Comparison of ENCODE assay signal across 9 cellular contexts in genomic region chr10:80077869-80078447, GRCh38. TPM values are rescaled to one million over a fixed set of nuclear protein-coding genes. Genes with fewer than 3 reads are reported as not detected.
A peak's percentile ranks its signal among the peaks of the same experiment; 100 is the strongest.
DNase-seq lines count a peak whose midpoint lies in the region; ATAC-seq, FAIRE-seq and TF ChIP-seq lines count a peak whose summit lies in the region.
"Had no signal": no experiment of that assay in that cellular context is flagged by ENCODE, and none has a peak within 500 bp of the region (broad histone marks: within the 10 kb centered on the region; RNA-seq: fewer than 3 reads in every experiment).

No MANE protein-coding gene starts in this region.

- H3K27ac ChIP-seq in OCI-LY3 (ENCODE audit: low read length) (peak overlapping the region; percentile 72; the same call in 1 of the 2 replicates), endothelial cell of umbilical vein (ENCODE audit: insufficient read depth, low read depth, low read length) (no peak overlapping the region), pancreas (peak overlapping the region; percentile 89 to 96 (median 94))

- TF ChIP-seq CTCF in OCI-LY3 (IDR thresholded peaks at IDR 0.05; ENCODE audit: low read depth, low read length) = no peak
- TF ChIP-seq CTCF in endothelial cell of umbilical vein (IDR thresholded peaks at IDR 0.05; ENCODE audit: extremely low read depth in 1 of 2, insufficient read depth in 1 of 2, low read depth in 1 of 2, low read length in 2 of 2) = no peak
- TF ChIP-seq CTCF in pancreas (IDR thresholded peaks at IDR 0.05) = no peak

- peak overlapping the region; percentile 80 for H2AFZ ChIP-seq in OCI-LY3 (ENCODE audit: low read depth, low read length)
- H2AFZ ChIP-seq in endothelial cell of umbilical vein (ENCODE audit: low read depth, low read length) = peak overlapping the region; percentile 99

- intact Hi-C loops in endothelial cell of umbilical vein (cut with micrococcal nuclease) = loop anchor here (2.0 to 5.0 kb wide), 2 partner anchors 59 to 129 kb away; partner anchors contain the start of gene ANXA11
- intact Hi-C loops in pancreas (cut with DNase I) = no loop called here

- DNase-seq in endothelial cell of umbilical vein (ENCODE audit: low read depth, low spot score) = no peak
- DNase-seq in pancreas = no peak
- no peak for DNase-seq in UCSD-AML1 (lab: John Stamatoyannopoulos, UW; ENCODE audit: unreplicated experiment)
- DNase-seq in NCI-H146 treated with DMSO at 0.1 percent for 48 hours (lab: John Stamatoyannopoulos, UW; ENCODE audit: unreplicated experiment) = no peak
- no peak for DNase-seq in urothelium cell line (ENCODE audit: low spot score)

- POLR2A ChIA-PET in endothelial cell of umbilical vein (lab: Charles Lee) = no interaction called here

- no peaks in the 10 kb centered on the region for H3K9me1 ChIP-seq in endothelial cell of umbilical vein (replicated peaks; ENCODE audit: control insufficient read depth, extremely low read depth, insufficient read depth, low read length)

- H3K79me2 ChIP-seq in OCI-LY3 (ENCODE audit: low read length) (no peaks in the 10 kb centered on the region; the same call in 1 of the 2 replicates), endothelial cell of umbilical vein (ENCODE audit: control insufficient read depth, insufficient read depth, low read length) (no peaks in the 10 kb centered on the region)

- no peak for TF ChIP-seq POLR2A in endothelial cell of umbilical vein (IDR thresholded peaks at IDR 0.05; ENCODE audit: low read depth, low read length)

- H3K4me3 ChIP-seq in GM08714 (ENCODE audit: low read length) (peak overlapping the region; percentile 95; the same call in 1 of the 2 replicates), OCI-LY3 (ENCODE audit: low read length) (peak overlapping the region; percentile 98), endothelial cell of umbilical vein (replicated peaks in 1 of 3; ENCODE audit: insufficient read depth in 1 of 3, low read depth in 1 of 3, low read length in 3 of 3) (peak overlapping the region; percentile 46 to 94 (median 79)), pancreas (peak overlapping the region; percentile 48 to 91 (median 81))

- ATAC-seq in pancreas (no peak), HG03108 (IDR thresholded peaks at IDR 0.05; ENCODE audit: unreplicated experiment) (no peak)

- BruUV-seq in endothelial cell of umbilical vein (replicated peaks; lab: Mats Ljungman, UMichigan) = no TSS peak

- 31 to 32% methylated on average over 14 of the region's 14 CpGs for WGBS in pancreas, 2 donors

- no peaks in the 10 kb centered on the region for H3K27me3 ChIP-seq in OCI-LY3 (ENCODE audit: low read depth, low read length)
- H3K27me3 ChIP-seq in endothelial cell of umbilical vein (ENCODE audit: control insufficient read depth in 2 of 2, insufficient read depth in 2 of 2, low read length in 2 of 2) = no peaks in the 10 kb centered on the region
- no peaks in the 10 kb centered on the region for H3K27me3 ChIP-seq in pancreas

- H3K36me3 ChIP-seq in OCI-LY3 (replicated peaks; ENCODE audit: low read depth, low read length) = no peaks in the 10 kb centered on the region
- H3K36me3 ChIP-seq in endothelial cell of umbilical vein (ENCODE audit: control insufficient read depth in 2 of 2, extremely low read depth in 1 of 2, insufficient read depth in 2 of 2, low read length in 2 of 2) = no peaks in the 10 kb centered on the region
- H3K36me3 ChIP-seq in pancreas = no peaks in the 10 kb centered on the region

- H3K9me3 ChIP-seq in OCI-LY3 (ENCODE audit: insufficient read depth, low read length) = no peaks in the 10 kb centered on the region
- no peaks in the 10 kb centered on the region for H3K9me3 ChIP-seq in endothelial cell of umbilical vein (replicated peaks; ENCODE audit: control insufficient read depth, insufficient read depth, low read length)
- no peaks in the 10 kb centered on the region for H3K9me3 ChIP-seq in pancreas

- CTCF ChIA-PET in endothelial cell of umbilical vein (lab: Charles Lee) = interaction anchor here (1.5 to 1.6 kb wide), 2 partner anchors 31 to 145 kb away, joined by 7 to 10 read pairs; no protein-coding TSS in a partner anchor

- FAIRE-seq in endothelial cell of umbilical vein (lab: Jason Lieb, UNC) = no peak
- FAIRE-seq in pancreas (lab: Jason Lieb, UNC) = no peak
- FAIRE-seq in urothelium cell line (lab: Jason Lieb, UNC) = no peak
- FAIRE-seq: islet of Langerhans had no signal

- H3K9ac ChIP-seq in OCI-LY3 (ENCODE audit: low read length) (peak overlapping the region; percentile 93), endothelial cell of umbilical vein (replicated peaks; ENCODE audit: extremely low read depth, insufficient read depth, low read length) (peak overlapping the region; percentile 64)

- H3K4me2 ChIP-seq in OCI-LY3 (ENCODE audit: low read length) (peak overlapping the region; percentile 79), endothelial cell of umbilical vein (ENCODE audit: insufficient read depth, low read length) (peak overlapping the region; percentile 95)

- dilution Hi-C loops in endothelial cell of umbilical vein (cut with MboI; ENCODE audit: extremely low pct_ligation_motif_present, low sequenced_read_pairs) = no loop called here

- H4K20me1 ChIP-seq in OCI-LY3 (ENCODE audit: insufficient read depth, low read length) (no peaks in the 10 kb centered on the region), endothelial cell of umbilical vein (replicated peaks; ENCODE audit: control insufficient read depth, extremely low read depth, insufficient read depth, low read length) (no peaks in the 10 kb centered on the region)

- H3K4me1 ChIP-seq in OCI-LY3 (ENCODE audit: low read length) = peaks cover 6% of the 10 kb centered on the region
- peaks cover 8% of the 10 kb centered on the region for H3K4me1 ChIP-seq in endothelial cell of umbilical vein (ENCODE audit: control insufficient read depth, extremely low read depth, insufficient read depth, low read length)
- peaks cover 0 to 11% (median 9%) of the 10 kb centered on the region in 3 donors for H3K4me1 ChIP-seq in pancreas

TF ChIP-seq in endothelial cell of umbilical vein, 7 proteins besides CTCF, POLR2A, EP300 and RAD21:
- TF ChIP-seq EZH2 (IDR thresholded peaks at IDR 0.05; ENCODE audit: borderline replicate concordance, low read depth, low read length, severe bottlenecking) (no peak), MYC (IDR thresholded peaks at IDR 0.05; ENCODE audit: low read depth, low read length) (no peak), POLR2AphosphoS5 (IDR thresholded peaks at IDR 0.05; ENCODE audit: insufficient read depth, low read depth, low read length) (no peak), FOS (IDR thresholded peaks at IDR 0.05; ENCODE audit: borderline replicate concordance, insufficient read depth, low read length) (no peak), GATA2 (IDR thresholded peaks at IDR 0.05; ENCODE audit: insufficient read depth, insufficient read length, low read depth, low read length) (no peak), MAX (IDR thresholded peaks at IDR 0.05; ENCODE audit: insufficient read depth, insufficient read length) (no peak)
TF ChIP-seq in endothelial cell of umbilical vein: peak in this region for 0.

RNA-seq across cellular contexts. Expression of gene TMEM254, which starts 0.5 kb away (rescaled TPM):
- total RNA-seq in endothelial cell of umbilical vein (6.0 and 10.1 TPM in 2 replicates), pancreas (10 to 100 TPM in 3 of 6 donors, 1 to 10 TPM in 3; 6.3 to 13.5 (median 10.3) TPM)
- polyA plus RNA-seq in endothelial cell of umbilical vein (13.4 and 14.9 TPM in 2 replicates), pancreas (1 to 10 TPM; 6.9 to 8.6 TPM)
- 11.0 and 11.3 TPM in 2 replicates for polyA plus RNA-seq in endothelial cell of umbilical vein (2011; cell fraction: cytosol; rRNA removed)
- 6.3 and 9.1 TPM in 2 replicates for polyA plus RNA-seq in endothelial cell of umbilical vein (2011; cell fraction: nucleus; rRNA removed)
- polyA plus RNA-seq in endothelial cell of umbilical vein (2012) = 7.7 and 8.3 TPM in 2 replicates
- polyA minus RNA-seq in endothelial cell of umbilical vein = 21.5 and 32.0 TPM in 2 replicates
- 9.4 TPM for polyA minus RNA-seq in endothelial cell of umbilical vein (2011; cell fraction: cytosol; rRNA and poly(A)+ RNA removed)
- 1.8 and 4.7 TPM in 2 replicates for polyA minus RNA-seq in endothelial cell of umbilical vein (2011; cell fraction: nucleus; rRNA and poly(A)+ RNA removed)

RNA-seq across cellular contexts. Expression of gene PLAC9, which starts 54.6 kb away (rescaled TPM):
- total RNA-seq in endothelial cell of umbilical vein = 1.7 and 2.1 TPM in 2 replicates
- 2.0 and 3.6 TPM in 2 replicates for polyA plus RNA-seq in endothelial cell of umbilical vein
- polyA plus RNA-seq in endothelial cell of umbilical vein (2011; cell fraction: cytosol; rRNA removed) = 1.7 and 2.8 TPM in 2 replicates
- polyA plus RNA-seq in endothelial cell of umbilical vein (2011; cell fraction: nucleus; rRNA removed) = 0.55 and 0.66 TPM in 2 replicates
- 13.3 and 22.6 TPM in 2 replicates for polyA plus RNA-seq in endothelial cell of umbilical vein (2012)
- polyA minus RNA-seq in endothelial cell of umbilical vein = 0.47 TPM in 1 of 2 replicates, not detected in the other
- not detected for polyA minus RNA-seq in endothelial cell of umbilical vein (2011; cell fraction: cytosol; rRNA and poly(A)+ RNA removed)
- polyA minus RNA-seq in endothelial cell of umbilical vein (2011; cell fraction: nucleus; rRNA and poly(A)+ RNA removed) = 1.3 TPM in 1 of 2 replicates, not detected in the other
- 1 to 10 TPM in 4 of 6 donors, under 1 TPM in 2; 0.63 to 6.7 (median 2.8) TPM for total RNA-seq in pancreas
- polyA plus RNA-seq in pancreas = 10 to 100 TPM in 1 of 2 donors, 1 to 10 TPM in 1; 7.6 to 14.6 TPM
